Comparison of ENCODE assay signal across 17 cellular contexts in the genomic region with DNA sequence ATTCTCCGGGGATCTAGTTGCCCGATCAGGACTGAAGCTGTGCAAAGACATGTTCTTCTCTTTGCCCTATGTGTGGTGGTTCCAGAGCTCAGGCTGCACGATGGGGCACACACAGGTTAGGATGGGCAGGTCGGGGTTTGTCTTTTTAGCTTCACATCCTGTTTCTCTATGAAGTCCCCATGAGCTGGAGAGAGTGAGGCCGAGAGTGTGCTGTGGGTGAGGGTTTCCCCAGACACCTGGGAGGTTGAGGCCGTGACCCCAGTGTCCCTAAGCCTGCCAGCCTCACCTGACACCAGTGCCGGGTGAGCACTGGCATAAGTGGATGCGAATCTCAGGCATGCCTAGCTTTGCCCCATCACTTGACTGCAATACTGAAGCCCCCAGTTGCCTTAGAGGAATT.
A peak's percentile ranks its signal among the peaks of the same experiment; 100 is the strongest.
DNase-seq lines count a peak whose midpoint lies in the region; ATAC-seq lines count a peak whose summit lies in the region.
"Had no signal": no experiment of that assay in that cellular context is flagged by ENCODE, and none has a peak within 500 bp of the region (broad histone marks: within the 10 kb centered on the region; RNA-seq: fewer than 3 reads in every experiment).

No MANE protein-coding gene starts in this region.

- no peak for DNase-seq in hippocampal formation (lab: John Stamatoyannopoulos, UW)
- no peak for DNase-seq in NOMO-1 treated with dmso at 0.1 percent for 144 hours (lab: John Stamatoyannopoulos, UW; ENCODE audit: unreplicated experiment)
- no peak for DNase-seq in pons (ENCODE audit: low spot score)
- DNase-seq: activated CD4-positive, CD25-positive, alpha-beta regulatory T cell treated with anti-CD3 and anti-CD28 coated beads, Interleukin-2, amount 50 U/mL, for 72 hours; activated T-cell treated with anti-CD3 and anti-CD28 coated beads, Interleukin-2, amount 50 U/mL, for 4 hours; amniotic stem cell; DMS79 treated with DMSO at 0.1 percent for 48 hours; NCI-H1417 treated with DMSO at 0.1 percent for 48 hours; NCI-H510A treated with DMSO at 0.1 percent for 48 hours; sigmoid colon; T-cell had no signal

- peak; percentile 83 for ATAC-seq in GM18502 (IDR thresholded peaks at IDR 0.05; ENCODE audit: poor library complexity, unreplicated experiment)
- peak; percentile 51 for ATAC-seq in GM19438 (IDR thresholded peaks at IDR 0.05; ENCODE audit: low read depth, unreplicated experiment)
- ATAC-seq in HG02678 (IDR thresholded peaks at IDR 0.05; ENCODE audit: unreplicated experiment) = peak; percentile 89
- peak; percentile 68 for ATAC-seq in HG03439 (IDR thresholded peaks at IDR 0.05; ENCODE audit: unreplicated experiment)
- ATAC-seq in GM21360 (IDR thresholded peaks at IDR 0.05; ENCODE audit: unreplicated experiment) = no peak
- ATAC-seq: activated T-cell treated with anti-CD3 and anti-CD28 coated beads, Interleukin-2, amount 50 U/mL, for 4 hours; Panc1; T-cell had no signal
